In the genomic region with DNA sequence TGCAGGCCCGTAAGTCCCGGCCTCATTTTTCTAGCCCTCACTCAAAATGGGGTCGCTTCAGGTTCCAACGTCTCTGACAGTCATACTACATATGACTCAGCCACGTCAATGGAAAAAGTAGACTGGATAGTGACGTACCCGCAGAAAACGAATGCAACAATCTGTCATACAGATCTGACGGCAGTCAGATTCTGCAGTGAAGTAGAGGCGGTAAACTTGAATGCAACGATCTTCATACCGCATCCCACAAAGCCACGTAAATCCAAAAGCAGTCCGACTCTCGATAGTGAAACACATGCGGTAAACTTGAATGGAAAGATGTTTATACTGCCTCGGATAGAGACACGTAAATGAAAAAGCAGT, we compare ENCODE assay signal across 8 cellular contexts. TPM values are rescaled to one million over a fixed set of nuclear protein-coding genes. Genes with fewer than 3 reads are reported as not detected.
A peak's percentile ranks its signal among the peaks of the same experiment; 100 is the strongest.
DNase-seq lines count a peak whose midpoint lies in the region; ATAC-seq and TF ChIP-seq lines count a peak whose summit lies in the region.

No MANE protein-coding gene starts in this region.

- H3K36me3 ChIP-seq in esophagus (ENCODE audit: control insufficient read depth in 2 of 2, insufficient read depth in 2 of 2, low read length in 1 of 2) (no peaks in the 10 kb centered on the region), suprapubic skin (no peaks in the 10 kb centered on the region)

- H3K9me3 Mint-ChIP-seq in natural killer cell treated with Interleukin-12 subunit alpha and Interleukin-12 subunit beta and Interleukin-15 and Interleukin-18, amount 100 ng/mL, for 72 hours = no peaks in the 10 kb centered on the region

- DNase-seq in NK-92 treated with Interleukin-12 subunit alpha and Interleukin-12 subunit beta, amount 100 ng/mL, for 24 hours (lab: John Stamatoyannopoulos, UW) = peak; percentile 55
- DNase-seq in activated CD8-positive, alpha-beta memory T cell treated with anti-CD3 and anti-CD28 coated beads, Interleukin-2, amount 50 U/mL, for 4 hours = peak; percentile 69
- peak; percentile 82 for DNase-seq in natural killer cell treated with Interleukin-12 subunit alpha and Interleukin-12 subunit beta and Interleukin-15 and Interleukin-18, amount 100 ng/mL, for 72 hours (ENCODE audit: low spot score)
- DNase-seq in suprapubic skin (ENCODE audit: low spot score in 2 of 2) = peak in 1 of 2 donors; percentile 79
- no peak for DNase-seq in occipital lobe (lab: John Stamatoyannopoulos, UW)

- TF ChIP-seq EP300 in suprapubic skin (IDR thresholded peaks at IDR 0.05) = peak; percentile 25

- H3K9me3 ChIP-seq in esophagus (ENCODE audit: control insufficient read depth in 2 of 2, insufficient read depth in 1 of 2, low read depth in 1 of 2, low read length in 1 of 2) = no peaks in the 10 kb centered on the region
- no peaks in the 10 kb centered on the region for H3K9me3 ChIP-seq in suprapubic skin

- ATAC-seq in GM18502 (IDR thresholded peaks at IDR 0.05; ENCODE audit: poor library complexity, unreplicated experiment) = peak; percentile 23
- ATAC-seq in HG03103 (IDR thresholded peaks at IDR 0.05; ENCODE audit: low read depth, unreplicated experiment) = peak; percentile 21
- peak in 1 of 2 donors; percentile 79 for ATAC-seq in natural killer cell treated with Interleukin-12 subunit alpha and Interleukin-12 subunit beta and Interleukin-15 and Interleukin-18, amount 100 ng/mL, for 72 hours

- H3K4me3 ChIP-seq in esophagus (ENCODE audit: low read depth in 1 of 2, low read length in 2 of 2) (peak overlapping the region; percentile 50 to 64), suprapubic skin (peak overlapping the region; percentile 64)

- no peak overlapping the region for H3K4me3 Mint-ChIP-seq in natural killer cell treated with Interleukin-12 subunit alpha and Interleukin-12 subunit beta and Interleukin-15 and Interleukin-18, amount 100 ng/mL, for 72 hours

- H3K27ac Mint-ChIP-seq in natural killer cell treated with Interleukin-12 subunit alpha and Interleukin-12 subunit beta and Interleukin-15 and Interleukin-18, amount 100 ng/mL, for 72 hours = peak overlapping the region in 1 of 2 donors; percentile 99

- 19 to 23% methylated on average over 18 of the region's 18 CpGs for WGBS in esophagus, 2 donors
- 39% methylated on average over 18 of the region's 18 CpGs for WGBS in suprapubic skin

- H3K4me1 Mint-ChIP-seq in natural killer cell treated with Interleukin-12 subunit alpha and Interleukin-12 subunit beta and Interleukin-15 and Interleukin-18, amount 100 ng/mL, for 72 hours (ENCODE audit: low read depth in 2 of 2) = peaks cover 0 to 31% of the 10 kb centered on the region in 2 donors

- no peak for TF ChIP-seq POLR2A in suprapubic skin (IDR thresholded peaks at IDR 0.05)

- no peaks in the 10 kb centered on the region for H3K27me3 ChIP-seq in esophagus (ENCODE audit: control insufficient read depth in 1 of 2, insufficient read depth in 2 of 2, low read length in 2 of 2)
- H3K27me3 ChIP-seq in suprapubic skin = no peaks in the 10 kb centered on the region

- no peaks in the 10 kb centered on the region for H3K4me1 ChIP-seq in esophagus (ENCODE audit: control insufficient read depth in 2 of 2, insufficient read depth in 2 of 2, low read length in 1 of 2)
- peaks cover 18% of the 10 kb centered on the region for H3K4me1 ChIP-seq in suprapubic skin

- H3K27ac ChIP-seq in esophagus (ENCODE audit: low read depth in 2 of 2, low read length in 1 of 2) (peak overlapping the region; percentile 90 to 97), suprapubic skin (peak overlapping the region; percentile 95)

- no peak for TF ChIP-seq CTCF in suprapubic skin (IDR thresholded peaks at IDR 0.05)

- H3K27me3 Mint-ChIP-seq in natural killer cell treated with Interleukin-12 subunit alpha and Interleukin-12 subunit beta and Interleukin-15 and Interleukin-18, amount 100 ng/mL, for 72 hours = no peaks in the 10 kb centered on the region

- H3K36me3 Mint-ChIP-seq in natural killer cell treated with Interleukin-12 subunit alpha and Interleukin-12 subunit beta and Interleukin-15 and Interleukin-18, amount 100 ng/mL, for 72 hours = no peaks in the 10 kb centered on the region

RNA-seq across cellular contexts. Expression of a gene that starts 38.4 kb away (rescaled TPM):
- 10 to 100 TPM; 36.3 to 92.2 TPM for polyA plus RNA-seq in esophagus
- 1 to 10 TPM; 1.5 to 1.7 TPM for total RNA-seq in natural killer cell treated with Interleukin-12 subunit alpha and Interleukin-12 subunit beta and Interleukin-15 and Interleukin-18, amount 100 ng/mL, for 72 hours
- total RNA-seq in suprapubic skin (10 to 100 TPM; 26.7 to 50.9 (median 32.2) TPM), occipital lobe (46.5 TPM)

Comparison
In these comparisons a context has a peak if more than half of its experiments do, and no peak if none do; other contexts are left out.
1. RNA of a gene that starts 38.4 kb away (total RNA-seq): 46.5 TPM in occipital lobe (single experiment) and 26.7 to 50.9 TPM in suprapubic skin; 1.5 to 1.7 TPM in natural killer cell treated with Interleukin-12 subunit alpha and Interleukin-12 subunit beta and Interleukin-15 and Interleukin-18, amount 100 ng/mL, for 72 hours; every median in the first group is over 10 times any median in the second.